Comparison of ENCODE assay signal across 8 cellular contexts in the genomic region with DNA sequence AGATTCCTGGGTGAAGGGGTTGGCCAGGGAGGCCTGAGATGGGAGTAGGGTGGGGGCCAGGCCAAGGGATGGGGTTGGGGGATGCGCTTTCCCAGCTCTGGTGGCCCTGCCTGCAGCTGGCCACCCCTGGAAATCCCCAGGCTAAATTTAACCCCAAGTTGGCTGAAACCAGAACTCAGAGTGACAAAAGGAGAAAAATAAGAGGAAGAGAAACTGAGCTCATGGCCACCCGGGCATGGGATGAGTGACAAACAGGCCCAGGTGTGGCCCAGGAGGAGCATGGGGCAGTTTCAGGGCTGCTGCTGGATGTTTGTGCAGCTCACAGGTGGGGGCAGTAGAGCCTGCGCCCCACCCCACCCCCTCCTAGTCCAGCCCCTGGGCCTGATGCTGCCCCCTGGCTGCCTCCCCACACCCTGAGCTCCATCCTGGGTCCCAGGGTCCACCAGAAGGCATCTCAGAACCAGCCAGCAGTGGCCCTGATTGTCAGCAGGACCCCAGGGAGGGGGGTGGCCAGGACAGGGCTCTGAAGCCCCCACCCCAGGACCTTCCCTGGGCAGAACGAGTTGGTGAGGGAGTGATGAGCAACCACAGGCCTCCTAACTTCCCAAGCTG. TPM values are rescaled to one million over a fixed set of nuclear protein-coding genes. Genes with fewer than 3 reads are reported as not detected.
DNase-seq lines count a peak whose midpoint lies in the region; ATAC-seq and TF ChIP-seq lines count a peak whose summit lies in the region.

No MANE protein-coding gene starts in this region.

- no peaks in the 10 kb centered on the region for H3K9me3 ChIP-seq in esophagus muscularis mucosa

- TF ChIP-seq CTCF in esophagus muscularis mucosa (IDR thresholded peaks at IDR 0.05), result no peak
- TF ChIP-seq CTCF in type B pancreatic cell (conservative IDR thresholded peaks at IDR 0.05), result no peak

- no peak for TF ChIP-seq EP300 in esophagus muscularis mucosa (IDR thresholded peaks at IDR 0.05)

- no peaks in the 10 kb centered on the region for H3K36me3 Mint-ChIP-seq in type B pancreatic cell

- H3K27ac ChIP-seq in esophagus muscularis mucosa (replicated peaks in 1 of 4), result no peak overlapping the region

- H3K4me1 Mint-ChIP-seq in type B pancreatic cell (ENCODE audit: unreplicated experiment), result no peaks in the 10 kb centered on the region

- DNase-seq in left colon (peak; percentile 48 to 61), esophagus muscularis mucosa (ENCODE audit: extremely low spot score) (no peak), NCI-H1092 (lab: John Stamatoyannopoulos, UW) (no peak), type B pancreatic cell (ENCODE audit: extremely low spot score, unreplicated experiment) (no peak), posterior vena cava (ENCODE audit: low spot score) (no peak)

- TF ChIP-seq POLR2A in GM18505 (IDR thresholded peaks at IDR 0.05; ENCODE audit: borderline replicate concordance, extremely low read depth, insufficient read depth, insufficient read length) (no peak), esophagus muscularis mucosa (IDR thresholded peaks at IDR 0.05; ENCODE audit: low read depth) (no peak)

- peaks cover 0 to 19% (median 0%) of the 10 kb centered on the region in 4 donors for H3K27me3 ChIP-seq in esophagus muscularis mucosa

- WGBS in esophagus muscularis mucosa, result 65% methylated on average over 3 of the region's 4 CpGs

- H3K27ac Mint-ChIP-seq in type B pancreatic cell, result no peak overlapping the region

- H3K9me3 Mint-ChIP-seq in type B pancreatic cell, result no peaks in the 10 kb centered on the region

- ATAC-seq in GM18505 (IDR thresholded peaks at IDR 0.05; ENCODE audit: unreplicated experiment), result peak; percentile 79
- ATAC-seq in GM21515 (IDR thresholded peaks at IDR 0.05; ENCODE audit: unreplicated experiment), result peak; percentile 80
- peak; percentile 88 for ATAC-seq in HG03460 (IDR thresholded peaks at IDR 0.05; ENCODE audit: unreplicated experiment)
- peak; percentile 56 for ATAC-seq in left colon

- no peaks in the 10 kb centered on the region for H3K4me1 ChIP-seq in esophagus muscularis mucosa

- no peak overlapping the region for H3K4me3 Mint-ChIP-seq in type B pancreatic cell

- H3K36me3 ChIP-seq in esophagus muscularis mucosa, result no peaks in the 10 kb centered on the region

- peaks cover 11% of the 10 kb centered on the region for H3K27me3 Mint-ChIP-seq in type B pancreatic cell

- intact Hi-C loops in left colon (cut with DNase I, micrococcal nuclease), result no loop called here
- intact Hi-C loops in esophagus muscularis mucosa (cut with DNase I), result no loop called here
- intact Hi-C loops in posterior vena cava (cut with DNase I), result no loop called here

- no peak overlapping the region for H3K4me3 ChIP-seq in esophagus muscularis mucosa

RNA-seq across cellular contexts. Expression of gene IGLL5, which starts 48.0 kb away (rescaled TPM):
- 10 to 100 TPM in 1 of 2 donors, 1 to 10 TPM in 1; 5.5 to 40.7 TPM for total RNA-seq in left colon
- 1 to 10 TPM in 1 of 4 donors, under 1 TPM in 2, not detected in 1; 0.39 to 1.3 (median 0.80) TPM for total RNA-seq in esophagus muscularis mucosa
- total RNA-seq in type B pancreatic cell (ENCODE audit: low replicate concordance), result not detected in 2 replicates
- 1 to 10 TPM in 1 of 2 donors, under 1 TPM in 1; 0.52 to 1.1 TPM for total RNA-seq in posterior vena cava

Comparison
In these comparisons a context has a peak if more than half of its experiments do, and no peak if none do; other contexts are left out.
1. DNase-seq: peak in left colon (2 of 2); none in esophagus muscularis mucosa (single experiment), NCI-H1092 (single experiment), type B pancreatic cell (single experiment) and posterior vena cava (single experiment).
2. Peak in every context shown above with its lines, with median percentiles within 50 percentile points of each other: ATAC-seq.